Comparison of ENCODE assay signal across 7 cellular contexts in genomic region chr1:235049716-235050378, GRCh38.
DNase-seq lines count a peak whose midpoint lies in the region; ATAC-seq, FAIRE-seq and TF ChIP-seq lines count a peak whose summit lies in the region.
"Not testable (repeated sequence)": the region's sequence is repeated elsewhere in the genome, so short reads cannot be mapped to it uniquely, and the experiment has no call there.

No MANE protein-coding gene starts in this region.

- H3K4me2 ChIP-seq in smooth muscle cell: peak overlapping the region; percentile 13

- H3K79me2 ChIP-seq in smooth muscle cell (ENCODE audit: low read depth): not testable (repeated sequence)

- peak overlapping the region; percentile 97 for H3K27ac Mint-ChIP-seq in activated T-helper 1 cell treated with anti-CD3 and anti-CD28 coated beads, Interleukin-12 subunit alpha, Interleukin-12 subunit beta, Interleukin-2, Interleukin-4 antibody, amounts not matched to agents 30 ng/mL and 10 ng/mL and 1 ng/mL, durations not matched to agents 14 hours and 24 hours and 36 hours
- peak overlapping the region; percentile 35 for H3K27ac Mint-ChIP-seq in neural crest cell (ENCODE audit: unreplicated experiment)

- H3F3A ChIP-seq in smooth muscle cell (ENCODE audit: low read depth): not testable (repeated sequence)

- H3K9me3 ChIP-seq in Panc1 (ENCODE audit: control insufficient read depth, insufficient read depth, low read depth, low read length); smooth muscle cell (replicated peaks; ENCODE audit: low read depth): not testable (repeated sequence)

- not testable (repeated sequence) for ATAC-seq in Panc1

- FAIRE-seq in GM12891 (lab: Jason Lieb, UNC): peak; percentile 45

- H3K27me3 ChIP-seq in Panc1 (ENCODE audit: control insufficient read depth, insufficient read depth, low read length); smooth muscle cell (ENCODE audit: low read depth): not testable (repeated sequence)

- H3K9me3 Mint-ChIP-seq in activated T-helper 1 cell treated with anti-CD3 and anti-CD28 coated beads, Interleukin-12 subunit alpha, Interleukin-12 subunit beta, Interleukin-2, Interleukin-4 antibody, amounts not matched to agents 30 ng/mL and 10 ng/mL and 1 ng/mL, durations not matched to agents 14 hours and 24 hours and 36 hours; neural crest cell: not testable (repeated sequence)

- not testable (repeated sequence) for H3K4me3 ChIP-seq in Panc1 (ENCODE audit: low read depth in 2 of 2, low read length in 2 of 2); coronary artery; smooth muscle cell

- not testable (repeated sequence) for H3K36me3 ChIP-seq in Panc1 (ENCODE audit: control insufficient read depth, insufficient read depth, low read length); smooth muscle cell (ENCODE audit: low read depth)

- in situ Hi-C loops in Panc1 (cut with HindIII; ENCODE audit: low pct_unique_long_range_greater_than_20kb, low sequenced_read_pairs): not testable (repeated sequence)

- peak overlapping the region; percentile 7 for H3K9ac ChIP-seq in smooth muscle cell (ENCODE audit: low read depth)

- intact Hi-C loops in Panc1 (cut with micrococcal nuclease; ENCODE audit: unreplicated experiment): not testable (repeated sequence)
- intact Hi-C loops in activated T-helper 1 cell treated with anti-CD3 and anti-CD28 coated beads, Interleukin-12 subunit alpha, Interleukin-12 subunit beta, Interleukin-2, Interleukin-4 antibody, amounts not matched to agents 30 ng/mL and 10 ng/mL and 1 ng/mL, durations not matched to agents 14 hours and 24 hours and 36 hours (cut with micrococcal nuclease): loop anchor here (2.0 kb wide), 3 partner anchors 13 to 79 kb away; no protein-coding TSS in a partner anchor

- POLR2A ChIA-PET in Panc1 (lab: Charles Lee): not testable (repeated sequence)

- H3K27ac ChIP-seq in Panc1 (ENCODE audit: low read length): peak overlapping the region; percentile 71
- H3K27ac ChIP-seq in coronary artery: peak overlapping the region; percentile 76 to 95
- peak overlapping the region; percentile 88 for H3K27ac ChIP-seq in smooth muscle cell (ENCODE audit: low read depth)

- TF ChIP-seq POLR2A in GM12891 (IDR thresholded peaks at IDR 0.05; ENCODE audit: low read depth, low read length): not testable (repeated sequence)

- not testable (repeated sequence) for DNase-seq in GM12891 (ENCODE audit: insufficient read length, low spot score); Panc1 (ENCODE audit: low read depth, low spot score); activated T-helper 1 cell treated with anti-CD3 and anti-CD28 coated beads, Interleukin-12 subunit alpha, Interleukin-12 subunit beta, Interleukin-2, Interleukin-4 antibody, amounts not matched to agents 30 ng/mL and 10 ng/mL and 1 ng/mL, durations not matched to agents 14 hours and 24 hours and 36 hours (ENCODE audit: low spot score); coronary artery (ENCODE audit: low spot score); neural crest cell (ENCODE audit: low read depth, low spot score); smooth muscle cell (lab: John Stamatoyannopoulos, UW; ENCODE audit: unreplicated experiment)
- DNase-seq in kidney tubule cell (ENCODE audit: low spot score): peak; percentile 63

- not testable (repeated sequence) for BruUV-seq in Panc1 (replicated peaks; lab: Mats Ljungman, UMichigan)

- 51% methylated on average over 20 of the region's 21 CpGs for WGBS in smooth muscle cell (ENCODE audit: low lambda C conversion rate)

- H2AFZ ChIP-seq in smooth muscle cell (ENCODE audit: low read depth): not testable (repeated sequence)

- not testable (repeated sequence) for H4K20me1 ChIP-seq in smooth muscle cell (ENCODE audit: low read depth)

- H3K4me1 Mint-ChIP-seq in activated T-helper 1 cell treated with anti-CD3 and anti-CD28 coated beads, Interleukin-12 subunit alpha, Interleukin-12 subunit beta, Interleukin-2, Interleukin-4 antibody, amounts not matched to agents 30 ng/mL and 10 ng/mL and 1 ng/mL, durations not matched to agents 14 hours and 24 hours and 36 hours (ENCODE audit: low read depth): peaks cover 60% of the 10 kb centered on the region
- peaks cover 20% of the 10 kb centered on the region for H3K4me1 Mint-ChIP-seq in neural crest cell

- H3K27me3 Mint-ChIP-seq in activated T-helper 1 cell treated with anti-CD3 and anti-CD28 coated beads, Interleukin-12 subunit alpha, Interleukin-12 subunit beta, Interleukin-2, Interleukin-4 antibody, amounts not matched to agents 30 ng/mL and 10 ng/mL and 1 ng/mL, durations not matched to agents 14 hours and 24 hours and 36 hours (ENCODE audit: insufficient read depth); neural crest cell (ENCODE audit: low read depth): not testable (repeated sequence)

- H3K4me1 ChIP-seq in Panc1 (ENCODE audit: control insufficient read depth, insufficient read depth, low read length): peaks cover 29% of the 10 kb centered on the region
- H3K4me1 ChIP-seq in smooth muscle cell (ENCODE audit: low read depth): not testable (repeated sequence)

- not testable (repeated sequence) for H3K4me3 Mint-ChIP-seq in activated T-helper 1 cell treated with anti-CD3 and anti-CD28 coated beads, Interleukin-12 subunit alpha, Interleukin-12 subunit beta, Interleukin-2, Interleukin-4 antibody, amounts not matched to agents 30 ng/mL and 10 ng/mL and 1 ng/mL, durations not matched to agents 14 hours and 24 hours and 36 hours; neural crest cell

- not testable (repeated sequence) for H3K36me3 Mint-ChIP-seq in activated T-helper 1 cell treated with anti-CD3 and anti-CD28 coated beads, Interleukin-12 subunit alpha, Interleukin-12 subunit beta, Interleukin-2, Interleukin-4 antibody, amounts not matched to agents 30 ng/mL and 10 ng/mL and 1 ng/mL, durations not matched to agents 14 hours and 24 hours and 36 hours (ENCODE audit: low read depth); neural crest cell (ENCODE audit: low read depth)

- not testable (repeated sequence) for TF ChIP-seq CTCF in Panc1 (IDR thresholded peaks at IDR 0.05); coronary artery (IDR thresholded peaks at IDR 0.05); neural crest cell (conservative IDR thresholded peaks at IDR 0.05); smooth muscle cell (IDR thresholded peaks at IDR 0.05; ENCODE audit: borderline replicate concordance, insufficient read depth, poor library complexity, severe bottlenecking)

- CTCF ChIA-PET in Panc1 (lab: Charles Lee): not testable (repeated sequence)
